Comparison of ENCODE assay signal across 14 cellular contexts in the genomic region with DNA sequence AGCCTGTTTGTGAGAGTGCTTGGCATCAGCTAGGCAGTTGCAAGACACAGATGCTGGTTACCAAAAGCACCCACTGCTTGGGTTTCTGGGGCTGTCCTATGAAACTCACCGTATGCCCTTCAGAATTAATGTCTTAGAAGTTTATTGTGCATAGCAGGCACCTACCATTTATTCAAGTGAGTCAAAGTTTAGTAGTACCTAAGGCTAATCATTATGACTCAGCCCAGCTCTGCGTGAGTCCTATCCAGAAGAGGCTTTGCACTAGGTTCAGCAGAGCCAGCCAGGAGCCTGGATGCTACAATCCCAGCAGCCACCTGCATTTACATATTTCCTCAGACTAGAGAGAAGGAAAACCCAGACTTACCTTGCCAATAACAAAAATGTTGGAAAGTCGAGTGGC. TPM values are rescaled to one million over a fixed set of nuclear protein-coding genes. Genes with fewer than 3 reads are reported as not detected.
DNase-seq lines count a peak whose midpoint lies in the region; ATAC-seq and TF ChIP-seq lines count a peak whose summit lies in the region.
"Had no signal": no experiment of that assay in that cellular context is flagged by ENCODE, and none has a peak within 500 bp of the region (broad histone marks: within the 10 kb centered on the region; RNA-seq: fewer than 3 reads in every experiment).

No MANE protein-coding gene starts in this region.

- H3K9me3 ChIP-seq in CD4-positive, alpha-beta memory T cell (ENCODE audit: control insufficient read depth in 1 of 2, low read length in 2 of 2): no peaks in the 10 kb centered on the region
- H3K9me3 ChIP-seq in IMR-90 (ENCODE audit: control insufficient read depth, insufficient read depth, low read length): no peaks in the 10 kb centered on the region
- no peaks in the 10 kb centered on the region for H3K9me3 ChIP-seq in ascending aorta
- H3K9me3 ChIP-seq in H9 (ENCODE audit: control insufficient read depth, low read depth, low read length): no peaks in the 10 kb centered on the region
- H3K9me3 ChIP-seq: SJSA1 had no signal

- H3T11ph ChIP-seq in H9 (ENCODE audit: low read length): no peak overlapping the region

- no peaks in the 10 kb centered on the region for H3K23me2 ChIP-seq in H9 (ENCODE audit: insufficient read length, low read depth, low read length, poor library complexity, severe bottlenecking)

- no peaks in the 10 kb centered on the region for H3K27me3 ChIP-seq in CD4-positive, alpha-beta memory T cell (ENCODE audit: insufficient read depth, low read length)
- H3K27me3 ChIP-seq in IMR-90 (ENCODE audit: control insufficient read depth, insufficient read depth, low read length) (no peaks in the 10 kb centered on the region), ascending aorta (no peaks in the 10 kb centered on the region), H9 (ENCODE audit: insufficient read depth, low read length) (no peaks in the 10 kb centered on the region)
- H3K27me3 ChIP-seq: SJSA1 had no signal

- H3K4me2 ChIP-seq in IMR-90 (ENCODE audit: low read depth, low read length) (no peak overlapping the region), H9 (ENCODE audit: insufficient read depth, insufficient read length, low read length) (no peak overlapping the region)

- H3K4me1 Mint-ChIP-seq in CD4-positive, alpha-beta memory T cell: peaks cover 24 to 48% (median 41%) of the 10 kb centered on the region in 4 donors
- peaks cover 43% of the 10 kb centered on the region for H3K4me1 Mint-ChIP-seq in activated naive CD8-positive, alpha-beta T cell (ENCODE audit: low read depth)
- peaks cover 34 to 35% of the 10 kb centered on the region in 2 experiments for H3K4me1 Mint-ChIP-seq in H9

- no peak overlapping the region for H3K4me3 ChIP-seq in CD4-positive, alpha-beta memory T cell (ENCODE audit: low read length in 2 of 2)
- no peak overlapping the region for H3K4me3 ChIP-seq in IMR-90 (ENCODE audit: insufficient read depth, low read depth, low read length)
- H3K4me3 ChIP-seq in ascending aorta: no peak overlapping the region
- H3K4me3 ChIP-seq: SJSA1 had no signal

- H3K14ac ChIP-seq in IMR-90 (replicated peaks; ENCODE audit: low read depth, low read length): no peak overlapping the region
- H3K14ac ChIP-seq in H9 (ENCODE audit: insufficient read depth, low read length): no peak overlapping the region

- H3K79me2 ChIP-seq in H9 (ENCODE audit: insufficient read depth, low read length): peaks cover 4% of the 10 kb centered on the region; the same call in 1 of the 2 replicates

- H4K5ac ChIP-seq in IMR-90 (ENCODE audit: low read depth, low read length): no peak overlapping the region
- no peak overlapping the region for H4K5ac ChIP-seq in H9 (ENCODE audit: insufficient read length, low read depth, low read length)

- no peak overlapping the region for H3K23ac ChIP-seq in IMR-90 (ENCODE audit: low read depth, low read length)
- H3K23ac ChIP-seq in H9 (ENCODE audit: insufficient read length, low read depth, low read length): no peak overlapping the region

- peaks cover 32% of the 10 kb centered on the region for H3K9me1 ChIP-seq in IMR-90 (ENCODE audit: insufficient read depth, low read length)

- peak overlapping the region; percentile 18 to 93 (median 68) for H3K27ac Mint-ChIP-seq in CD4-positive, alpha-beta memory T cell
- H3K27ac Mint-ChIP-seq in activated naive CD8-positive, alpha-beta T cell: peak overlapping the region; percentile 77
- peak overlapping the region in 1 of 3 experiments; percentile 49; a peak in 2 of 7 replicates for H3K27ac Mint-ChIP-seq in H9

- H3K56ac ChIP-seq in IMR-90 (ENCODE audit: extremely low read depth, insufficient read depth, low read length): no peak overlapping the region
- H3K56ac ChIP-seq in H9 (ENCODE audit: insufficient read length, low read depth, low read length): no peak overlapping the region

- H2AK5ac ChIP-seq in IMR-90 (ENCODE audit: low read depth, low read length) (no peak overlapping the region), H9 (ENCODE audit: insufficient read length, low read length) (no peak overlapping the region)

- no peak for TF ChIP-seq RAD21 in IMR-90 (IDR thresholded peaks at IDR 0.05; ENCODE audit: low read length)

- H2BK20ac ChIP-seq in IMR-90 (ENCODE audit: low read depth, low read length) (no peak overlapping the region), H9 (ENCODE audit: low read depth, low read length, poor library complexity, severe bottlenecking) (no peak overlapping the region)

- ATAC-seq in IMR-90 (ENCODE audit: low read depth): no peak

- no peak overlapping the region for H4K8ac ChIP-seq in IMR-90 (ENCODE audit: low read depth in 2 of 2, low read length in 2 of 2)
- H4K8ac ChIP-seq in H9 (replicated peaks; ENCODE audit: insufficient read length, low read depth, low read length): no peak overlapping the region

- WGBS in IMR-90 (ENCODE audit: extremely low coverage in 2 of 2, insufficient read length in 1 of 2), 2 experiments: no CpG with 5 or more reads among the region's 3 CpGs
- WGBS in H9 (ENCODE audit: extremely low coverage, insufficient read length, low lambda C conversion rate): no CpG with 5 or more reads among the region's 3 CpGs

- TF ChIP-seq POLR2A in IMR-90 (IDR thresholded peaks at IDR 0.05; ENCODE audit: low read depth, low read length): no peak

- no peak overlapping the region for H2BK12ac ChIP-seq in H9 (ENCODE audit: insufficient read length, low read depth, low read length)

- TF ChIP-seq CTCF in IMR-90 (conservative IDR thresholded peaks at IDR 0.05; ENCODE audit: low read depth, low read length) (no peak), ascending aorta (IDR thresholded peaks at IDR 0.05) (no peak), H9 (conservative IDR thresholded peaks at IDR 0.05) (no peak)

- no peaks in the 10 kb centered on the region for H3K9me3 Mint-ChIP-seq in CD4-positive, alpha-beta memory T cell
- no peaks in the 10 kb centered on the region for H3K9me3 Mint-ChIP-seq in activated naive CD8-positive, alpha-beta T cell (ENCODE audit: low read depth)
- H3K9me3 Mint-ChIP-seq in H9: no peaks in the 10 kb centered on the region; a peak in 2 of 5 replicates

- H3K27me3 Mint-ChIP-seq in CD4-positive, alpha-beta memory T cell: no peaks in the 10 kb centered on the region
- H3K27me3 Mint-ChIP-seq in activated naive CD8-positive, alpha-beta T cell: no peaks in the 10 kb centered on the region
- no peaks in the 10 kb centered on the region for H3K27me3 Mint-ChIP-seq in H9 (ENCODE audit: low read depth)

- no TSS peak for BruUV-seq in IMR-90 (replicated peaks; lab: Mats Ljungman, UMichigan)

- H3K9ac ChIP-seq in IMR-90 (ENCODE audit: low read depth, low read length) (no peak overlapping the region), H9 (ENCODE audit: extremely low read depth, insufficient read length, low read length) (no peak overlapping the region)

- H3K79me1 ChIP-seq in IMR-90 (ENCODE audit: low read depth in 1 of 2, low read length in 2 of 2) (peaks cover 24 to 70% of the 10 kb centered on the region in 2 experiments), H9 (ENCODE audit: insufficient read depth, low read depth, low read length, poor library complexity, severe bottlenecking) (peaks cover 5% of the 10 kb centered on the region)

- peak overlapping the region; percentile 26 for H3K27ac ChIP-seq in CD4-positive, alpha-beta memory T cell (ENCODE audit: low read depth, low read length)
- H3K27ac ChIP-seq in IMR-90 (ENCODE audit: insufficient read depth, low read length) (no peak overlapping the region), ascending aorta (no peak overlapping the region), H9 (ENCODE audit: insufficient read length, low read depth, low read length) (no peak overlapping the region)
- H3K27ac ChIP-seq: SJSA1 had no signal

- H2BK15ac ChIP-seq in IMR-90 (ENCODE audit: low read depth, low read length): no peak overlapping the region
- no peak overlapping the region for H2BK15ac ChIP-seq in H9 (ENCODE audit: low read depth, low read length)

- in situ Hi-C loops in IMR-90 (cut with MboI; ENCODE audit: low sequenced_read_pairs): no loop called here

- no peak for DNase-seq in CD4-positive, alpha-beta memory T cell
- DNase-seq in IMR-90 (peak; percentile 76), kidney tubule cell (ENCODE audit: low spot score) (peak; percentile 80), ascending aorta (ENCODE audit: low spot score in 2 of 2) (no peak), NCI-H82 (lab: John Stamatoyannopoulos, UW) (no peak), inferior parietal cortex (ENCODE audit: extremely low spot score) (no peak), H9 (no peak)
- DNase-seq: activated CD4-positive, alpha-beta T cell treated with anti-CD3 and anti-CD28 coated beads for 4 hours; DMS 273 treated with DMSO at 0.1 percent for 48 hours; islet precursor cell; NCI-H2227 treated with DMSO at 0.1 percent for 48 hours; stimulated activated CD4-positive, alpha-beta T cell treated with anti-CD3 and anti-CD28 coated beads, Interleukin-1b, Interleukin-23, amount 100 ng/mL, for 48 hours had no signal

- H3K18ac ChIP-seq in IMR-90 (ENCODE audit: low read depth, low read length): no peak overlapping the region
- H3K18ac ChIP-seq in H9 (ENCODE audit: insufficient read length, low read depth, low read length): no peak overlapping the region

- H3K4ac ChIP-seq in IMR-90 (ENCODE audit: low read depth, low read length) (no peak overlapping the region), H9 (ENCODE audit: low read depth, low read length) (no peak overlapping the region)

- H2AK9ac ChIP-seq in IMR-90 (replicated peaks; ENCODE audit: low read depth, low read length, poor library complexity): no peak overlapping the region

- peak overlapping the region in 1 of 8 donors; percentile 3 for H3K4me3 Mint-ChIP-seq in CD4-positive, alpha-beta memory T cell
- peak overlapping the region; percentile 83 for H3K4me3 Mint-ChIP-seq in activated naive CD8-positive, alpha-beta T cell
- no peak overlapping the region for H3K4me3 Mint-ChIP-seq in H9

- H2AFZ ChIP-seq in IMR-90 (replicated peaks; ENCODE audit: low read length, poor library complexity): no peak overlapping the region
- no peak overlapping the region for H2AFZ ChIP-seq in H9 (ENCODE audit: low read length)

- peaks cover 55 to 72% of the 10 kb centered on the region in 2 donors for H3K36me3 Mint-ChIP-seq in CD4-positive, alpha-beta memory T cell
- peaks cover 29% of the 10 kb centered on the region for H3K36me3 Mint-ChIP-seq in activated naive CD8-positive, alpha-beta T cell
- peaks cover 70 to 87% (median 80%) of the 10 kb centered on the region in 3 experiments for H3K36me3 Mint-ChIP-seq in H9 (ENCODE audit: insufficient read depth in 1 of 3, low read depth in 3 of 3)

- CTCF ChIA-PET in CD4-positive, alpha-beta memory T cell (lab: Charles Lee; ENCODE audit: partially characterized antibody): interaction anchor here (1.1 kb wide), 1 partner anchor 8 kb away, joined by 4 read pairs; no protein-coding TSS in a partner anchor
- CTCF ChIA-PET in IMR-90 (lab: Yijun Ruan, JAX): no interaction called here

- peaks cover 86% of the 10 kb centered on the region for H4K20me1 ChIP-seq in IMR-90 (ENCODE audit: insufficient read depth, low read length)
- no peaks in the 10 kb centered on the region for H4K20me1 ChIP-seq in H9 (ENCODE audit: control insufficient read depth, insufficient read depth, insufficient read length)

- H2BK120ac ChIP-seq in IMR-90 (ENCODE audit: low read depth, low read length) (no peak overlapping the region), H9 (ENCODE audit: low read depth, low read length, poor library complexity, severe bottlenecking) (no peak overlapping the region)

- intact Hi-C loops in CD4-positive, alpha-beta memory T cell (cut with micrococcal nuclease): loop anchor here (10.0 kb wide), 1 partner anchor 148 kb away; no protein-coding TSS in a partner anchor
- intact Hi-C loops in IMR-90 (cut with micrococcal nuclease) (no loop called here), ascending aorta (cut with DNase I) (no loop called here)

- H3K36me3 ChIP-seq in CD4-positive, alpha-beta memory T cell (ENCODE audit: insufficient read depth, low read length): peaks cover 38% of the 10 kb centered on the region
- H3K36me3 ChIP-seq in IMR-90 (ENCODE audit: control insufficient read depth, insufficient read depth, low read length): peaks cover 55% of the 10 kb centered on the region
- peaks cover 44 to 73% of the 10 kb centered on the region in 2 donors for H3K36me3 ChIP-seq in ascending aorta

- peaks cover 44% of the 10 kb centered on the region for H3K4me1 ChIP-seq in CD4-positive, alpha-beta memory T cell (ENCODE audit: insufficient read depth, low read length)
- H3K4me1 ChIP-seq in IMR-90 (ENCODE audit: control insufficient read depth, insufficient read depth, low read length) (peaks cover 32% of the 10 kb centered on the region), ascending aorta (peaks cover 0 to 3% of the 10 kb centered on the region in 2 donors), H9 (ENCODE audit: insufficient read depth, low read length) (peaks cover 2% of the 10 kb centered on the region; the same call in 1 of the 2 replicates)

- POLR2A ChIA-PET in CD4-positive, alpha-beta memory T cell (lab: Charles Lee; ENCODE audit: partially characterized antibody): no interaction called here
- POLR2A ChIA-PET in IMR-90 (lab: Charles Lee; ENCODE audit: unreplicated experiment): no interaction called here

- H4K91ac ChIP-seq in IMR-90 (ENCODE audit: insufficient read depth, low read depth, low read length): no peak overlapping the region
- no peak overlapping the region for H4K91ac ChIP-seq in H9 (ENCODE audit: insufficient read length, low read depth, low read length)

- dilution Hi-C loops in IMR-90 (cut with HindIII; ENCODE audit: low sequenced_read_pairs, unreplicated experiment): no loop called here

- H2BK5ac ChIP-seq in IMR-90 (ENCODE audit: low read depth, low read length, poor library complexity, severe bottlenecking) (no peak overlapping the region), H9 (ENCODE audit: insufficient read length, low read length) (no peak overlapping the region)

RNA-seq across cellular contexts. Expression of gene RPS4X, which starts 4.2 kb away (rescaled TPM):
- total RNA-seq in CD4-positive, alpha-beta memory T cell: 1,000 to 10,000 TPM; 1,467 to 1,523 TPM
- 100 to 1,000 TPM; 969 to 974 TPM for polyA plus RNA-seq in CD4-positive, alpha-beta memory T cell
- 956 and 1,140 TPM in 2 replicates for total RNA-seq in IMR-90 (2012; rRNA removed)
- 1,207 and 1,288 TPM in 2 replicates for polyA plus RNA-seq in IMR-90 (2012; rRNA removed)
- 938 and 1,010 TPM in 2 replicates for polyA plus RNA-seq in IMR-90 (2012; cell fraction: cytosol; rRNA removed)
- polyA plus RNA-seq in IMR-90 (2012; cell fraction: nucleus; rRNA removed; ENCODE audit: low replicate concordance): 205 and 662 TPM in 2 replicates
- total RNA-seq in ascending aorta: 476 TPM
- 1,588 and 1,597 TPM in 2 replicates for total RNA-seq in H9 (2021)

RNA-seq across cellular contexts. Expression of gene CITED1, which starts 32.8 kb away (rescaled TPM):
- total RNA-seq in CD4-positive, alpha-beta memory T cell: not detected
- polyA plus RNA-seq in CD4-positive, alpha-beta memory T cell: under 1 TPM in 1 of 2 donors, not detected in 1; 0.58 TPM
- total RNA-seq in IMR-90 (2012; rRNA removed) (under 0.01 and 0.18 TPM in 2 replicates), ascending aorta (not detected), H9 (2021) (1.1 and 1.8 TPM in 2 replicates)
- polyA plus RNA-seq in IMR-90 (2012; rRNA removed): 0.24 TPM in 1 of 2 replicates, not detected in the other
- polyA plus RNA-seq in IMR-90 (2012; cell fraction: cytosol; rRNA removed): not detected in 2 replicates
- polyA plus RNA-seq in IMR-90 (2012; cell fraction: nucleus; rRNA removed; ENCODE audit: low replicate concordance): 0.08 and 0.24 TPM in 2 replicates

RNA-seq across cellular contexts. Expression of gene ERCC6L, which starts 34.0 kb away (rescaled TPM):
- total RNA-seq in CD4-positive, alpha-beta memory T cell: under 1 TPM; 0.15 to 0.28 TPM
- polyA plus RNA-seq in CD4-positive, alpha-beta memory T cell: under 1 TPM; 0.25 to 0.30 TPM
- total RNA-seq in IMR-90 (2012; rRNA removed) (5.4 and 8.1 TPM in 2 replicates), ascending aorta (not detected), H9 (2021) (18.1 and 19.7 TPM in 2 replicates)
- polyA plus RNA-seq in IMR-90 (2012; rRNA removed): 1.8 and 2.3 TPM in 2 replicates
- 0.15 and 0.24 TPM in 2 replicates for polyA plus RNA-seq in IMR-90 (2012; cell fraction: cytosol; rRNA removed)
- 0.05 and 0.41 TPM in 2 replicates for polyA plus RNA-seq in IMR-90 (2012; cell fraction: nucleus; rRNA removed; ENCODE audit: low replicate concordance)

Comparison
In these comparisons a context has a peak if more than half of its experiments do, and no peak if none do; other contexts are left out.
1. DNase-seq: peak in IMR-90 (single experiment) and kidney tubule cell (single experiment); none in CD4-positive, alpha-beta memory T cell (0 of 5), ascending aorta (0 of 2), NCI-H82 (single experiment), inferior parietal cortex (single experiment) and H9 (single experiment).